23 cellular contexts compared by ENCODE assay signal in the genomic region with DNA sequence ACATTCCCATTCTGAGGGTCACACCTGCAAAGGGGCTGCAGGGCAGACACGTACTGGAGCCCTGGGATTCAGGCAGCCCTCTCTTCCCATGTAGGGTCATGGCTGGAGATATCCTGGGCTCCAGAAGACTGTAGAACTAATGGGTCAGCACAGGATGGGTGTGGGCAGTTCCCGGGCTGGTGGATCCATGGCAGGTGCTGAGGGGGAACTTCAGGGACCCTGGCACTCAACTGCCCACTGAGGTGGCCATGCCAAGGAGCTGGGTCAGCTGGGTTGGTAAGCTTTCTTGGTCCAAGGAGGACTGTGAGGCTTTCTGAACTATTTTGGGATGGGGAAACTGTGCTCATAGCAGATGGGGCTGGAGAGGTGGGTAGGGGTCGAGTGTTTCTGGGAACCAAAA.
"Had no signal": no experiment of that assay in that cellular context is flagged by ENCODE, and none has a peak within 500 bp of the region (broad histone marks: within the 10 kb centered on the region; RNA-seq: fewer than 3 reads in every experiment).

No MANE protein-coding gene starts in this region.

- H2AFZ ChIP-seq: parathyroid adenoma had no signal

- H3K27ac ChIP-seq: esophagus squamous epithelium, heart right ventricle, left lung, parathyroid adenoma, prostate gland, skin epidermis, spleen, thoracic aorta, tibial nerve, upper lobe of left lung, uterus had no signal

- H3K4me3 ChIP-seq: esophagus squamous epithelium, heart right ventricle, left lung, prostate gland, skin epidermis, spleen, thoracic aorta, tibial nerve, upper lobe of left lung, uterus had no signal

- H3K9me3 ChIP-seq: esophagus squamous epithelium, left lung, prostate gland, thoracic aorta, upper lobe of left lung, uterus had no signal

- DNase-seq: cerebellar nuclear complex; cortex of kidney; effector memory CD8-positive, alpha-beta T cell; erythroblast; esophagus squamous epithelium; foreskin melanocyte; glutamatergic neuron; heart right ventricle; hippocampal formation; mammary epithelial cell; spleen; stimulated activated CD4-positive, alpha-beta T cell treated with anti-CD3 and anti-CD28 coated beads, Interleukin-4, amount 100 ng/mL, for 4 hours; stimulated activated naive B cell treated with anti-CD40 and anti-IgM and Interleukin-4, amounts not matched to agents 10 μg/mL and 1 μg/mL and 100 μg/mL, for 72 hours; uterus had no signal

- ATAC-seq: effector memory CD8-positive, alpha-beta T cell; heart right ventricle; left lung; naive thymus-derived CD8-positive, alpha-beta T cell; right cardiac atrium; stimulated activated naive B cell treated with anti-CD40 and anti-IgM and Interleukin-4, amounts not matched to agents 10 μg/mL and 1 μg/mL and 100 μg/mL, for 72 hours had no signal

- H3K9ac ChIP-seq: parathyroid adenoma had no signal

- H3K4me1 ChIP-seq: esophagus squamous epithelium, heart right ventricle, left lung, parathyroid adenoma, prostate gland, upper lobe of left lung, uterus had no signal

- H3K27me3 ChIP-seq: spleen, tibial nerve, upper lobe of left lung, uterus had no signal

- H3K36me3 ChIP-seq: esophagus squamous epithelium, heart right ventricle, left lung, prostate gland, spleen, thoracic aorta, tibial nerve, upper lobe of left lung, uterus had no signal
